In the genomic region with DNA sequence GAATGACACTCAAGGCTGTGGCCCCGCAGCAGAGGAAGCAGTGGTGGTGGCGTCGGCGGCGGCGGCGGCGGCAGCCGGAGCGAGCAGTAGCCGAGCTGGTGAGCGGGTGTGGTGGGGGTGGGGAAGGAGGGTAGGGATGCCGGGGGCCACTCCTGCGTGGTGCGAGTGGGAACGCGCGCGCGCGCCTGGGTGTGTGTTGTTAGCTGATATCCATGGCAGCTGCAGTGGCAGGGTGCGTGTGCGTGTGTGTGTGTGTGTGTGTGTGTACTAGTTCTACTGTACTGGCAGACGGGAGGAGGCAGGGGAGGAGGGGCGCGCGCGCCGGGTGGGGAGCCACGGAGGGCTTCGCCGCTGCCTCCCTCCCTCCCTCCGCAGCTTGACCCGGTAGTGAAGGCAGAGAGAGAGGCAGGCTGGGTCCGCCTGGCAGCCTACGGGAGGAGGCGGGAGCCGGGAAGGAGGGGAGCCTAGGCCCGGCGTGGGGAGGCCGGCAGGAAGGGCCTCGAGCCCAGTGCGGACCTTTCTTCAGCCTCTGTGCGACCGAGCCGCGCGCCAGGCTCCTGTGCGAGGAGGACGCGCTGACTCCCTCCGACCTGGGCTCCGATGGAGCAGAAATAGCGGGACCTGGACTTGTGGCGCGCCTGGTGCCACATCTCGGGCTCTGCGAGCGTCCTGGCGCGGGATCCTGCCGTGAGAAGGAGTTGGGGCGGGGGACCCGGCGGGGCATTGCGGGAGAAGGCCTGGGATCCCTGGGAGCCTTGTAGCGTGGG, we compare ENCODE assay signal across 1 cellular context.
A peak's percentile ranks its signal among the peaks of the same experiment; 100 is the strongest.
TF ChIP-seq lines count a peak whose summit lies in the region.

MAGI2 (minus strand) TSS at position 110 of the 767 bp plus-strand sequence. CDS start 347 bp downstream, outside the sequence.

TF ChIP-seq in HEK293, 187 proteins besides CTCF, POLR2A, EP300 and RAD21 (continued from another document and continues in another):
- TF ChIP-seq GLI2 (tag by site-specific recombination; IDR thresholded peaks at IDR 0.05; ENCODE audit: borderline replicate concordance, low read depth) (no peak), ZNF175 (tag by site-specific recombination; IDR thresholded peaks at IDR 0.05) (no peak), ZBTB7A (tag by site-specific recombination; IDR thresholded peaks at IDR 0.05; ENCODE audit: low read depth) (peak; percentile 82), ZNF488 (tag by site-specific recombination; IDR thresholded peaks at IDR 0.05) (no peak), ZNF560 (tag by site-specific recombination; IDR thresholded peaks at IDR 0.05; ENCODE audit: borderline replicate concordance) (no peak), KLF1 (tag by site-specific recombination; IDR thresholded peaks at IDR 0.05) (peak; percentile 77), ZNF843 (tag by site-specific recombination; IDR thresholded peaks at IDR 0.05) (peak; percentile 85), SP2 (tag by site-specific recombination; IDR thresholded peaks at IDR 0.05) (peak; percentile 87), ZNF354C (tag by site-specific recombination; IDR thresholded peaks at IDR 0.05; ENCODE audit: borderline replicate concordance, low read depth) (no peak), ZNF585B (tag by site-specific recombination; IDR thresholded peaks at IDR 0.05) (no peak), GLI4 (tag by site-specific recombination; IDR thresholded peaks at IDR 0.05) (no peak; the same call in none of the 2 replicates), ZNF121 (tag by site-specific recombination; IDR thresholded peaks at IDR 0.05) (no peak), RBAK (tag by site-specific recombination; IDR thresholded peaks at IDR 0.05) (no peak), ZNF76 (tag by site-specific recombination; IDR thresholded peaks at IDR 0.05; ENCODE audit: borderline replicate concordance, low read depth) (peak; percentile 88), ZNF555 (tag by site-specific recombination; conservative IDR thresholded peaks at IDR 0.05) (no peak), ZNF202 (tag by site-specific recombination; IDR thresholded peaks at IDR 0.05; ENCODE audit: borderline replicate concordance) (no peak), ZNF114 (tag by site-specific recombination; IDR thresholded peaks at IDR 0.05) (no peak), ZNF561 (tag by site-specific recombination; IDR thresholded peaks at IDR 0.05; ENCODE audit: borderline replicate concordance) (no peak; the same call in none of the 2 replicates), ZFP69B (tag by site-specific recombination; IDR thresholded peaks at IDR 0.05) (peak; percentile 73), ZNF629 (tag by site-specific recombination; IDR thresholded peaks at IDR 0.05) (peak; percentile 66; the same call in 1 of the 2 replicates), ZNF292 (tag by site-specific recombination; IDR thresholded peaks at IDR 0.05; ENCODE audit: borderline replicate concordance, low read depth) (no peak), ZNF777 (tag by site-specific recombination; IDR thresholded peaks at IDR 0.05; ENCODE audit: borderline replicate concordance) (no peak), ZNF623 (tag by site-specific recombination; IDR thresholded peaks at IDR 0.05) (no peak), ZNF398 (tag by site-specific recombination; IDR thresholded peaks at IDR 0.05) (peak; percentile 90), AEBP2 (tag by site-specific recombination; IDR thresholded peaks at IDR 0.05; ENCODE audit: borderline replicate concordance) (no peak), ZNF133 (tag by site-specific recombination; IDR thresholded peaks at IDR 0.05) (no peak), WT1 (tag by site-specific recombination; IDR thresholded peaks at IDR 0.05) (peak; percentile 83), YY1 (tag by site-specific recombination; IDR thresholded peaks at IDR 0.05) (no peak; the same call in 1 of the 2 replicates), ZNF404 (tag by site-specific recombination; IDR thresholded peaks at IDR 0.05) (no peak), ZNF211 (tag by site-specific recombination; IDR thresholded peaks at IDR 0.05; ENCODE audit: low read depth) (no peak), ZNF548 (tag by site-specific recombination; IDR thresholded peaks at IDR 0.05) (no peak)
- TF ChIP-seq, protein P1, sequence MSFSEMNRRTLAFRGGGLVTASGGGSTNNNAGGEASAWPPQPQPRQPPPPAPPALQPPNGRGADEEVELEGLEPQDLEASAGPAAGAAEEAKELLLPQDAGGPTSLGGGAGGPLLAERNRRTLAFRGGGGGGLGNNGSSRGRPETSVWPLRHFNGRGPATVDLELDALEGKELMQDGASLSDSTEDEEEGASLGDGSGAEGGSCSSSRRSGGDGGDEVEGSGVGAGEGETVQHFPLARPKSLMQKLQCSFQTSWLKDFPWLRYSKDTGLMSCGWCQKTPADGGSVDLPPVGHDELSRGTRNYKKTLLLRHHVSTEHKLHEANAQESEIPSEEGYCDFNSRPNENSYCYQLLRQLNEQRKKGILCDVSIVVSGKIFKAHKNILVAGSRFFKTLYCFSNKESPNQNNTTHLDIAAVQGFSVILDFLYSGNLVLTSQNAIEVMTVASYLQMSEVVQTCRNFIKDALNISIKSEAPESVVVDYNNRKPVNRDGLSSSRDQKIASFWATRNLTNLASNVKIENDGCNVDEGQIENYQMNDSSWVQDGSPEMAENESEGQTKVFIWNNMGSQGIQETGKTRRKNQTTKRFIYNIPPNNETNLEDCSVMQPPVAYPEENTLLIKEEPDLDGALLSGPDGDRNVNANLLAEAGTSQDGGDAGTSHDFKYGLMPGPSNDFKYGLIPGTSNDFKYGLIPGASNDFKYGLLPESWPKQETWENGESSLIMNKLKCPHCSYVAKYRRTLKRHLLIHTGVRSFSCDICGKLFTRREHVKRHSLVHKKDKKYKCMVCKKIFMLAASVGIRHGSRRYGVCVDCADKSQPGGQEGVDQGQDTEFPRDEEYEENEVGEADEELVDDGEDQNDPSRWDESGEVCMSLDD (tag by site-specific recombination; IDR thresholded peaks at IDR 0.05): peak; percentile 92
- TF ChIP-seq, protein P2, sequence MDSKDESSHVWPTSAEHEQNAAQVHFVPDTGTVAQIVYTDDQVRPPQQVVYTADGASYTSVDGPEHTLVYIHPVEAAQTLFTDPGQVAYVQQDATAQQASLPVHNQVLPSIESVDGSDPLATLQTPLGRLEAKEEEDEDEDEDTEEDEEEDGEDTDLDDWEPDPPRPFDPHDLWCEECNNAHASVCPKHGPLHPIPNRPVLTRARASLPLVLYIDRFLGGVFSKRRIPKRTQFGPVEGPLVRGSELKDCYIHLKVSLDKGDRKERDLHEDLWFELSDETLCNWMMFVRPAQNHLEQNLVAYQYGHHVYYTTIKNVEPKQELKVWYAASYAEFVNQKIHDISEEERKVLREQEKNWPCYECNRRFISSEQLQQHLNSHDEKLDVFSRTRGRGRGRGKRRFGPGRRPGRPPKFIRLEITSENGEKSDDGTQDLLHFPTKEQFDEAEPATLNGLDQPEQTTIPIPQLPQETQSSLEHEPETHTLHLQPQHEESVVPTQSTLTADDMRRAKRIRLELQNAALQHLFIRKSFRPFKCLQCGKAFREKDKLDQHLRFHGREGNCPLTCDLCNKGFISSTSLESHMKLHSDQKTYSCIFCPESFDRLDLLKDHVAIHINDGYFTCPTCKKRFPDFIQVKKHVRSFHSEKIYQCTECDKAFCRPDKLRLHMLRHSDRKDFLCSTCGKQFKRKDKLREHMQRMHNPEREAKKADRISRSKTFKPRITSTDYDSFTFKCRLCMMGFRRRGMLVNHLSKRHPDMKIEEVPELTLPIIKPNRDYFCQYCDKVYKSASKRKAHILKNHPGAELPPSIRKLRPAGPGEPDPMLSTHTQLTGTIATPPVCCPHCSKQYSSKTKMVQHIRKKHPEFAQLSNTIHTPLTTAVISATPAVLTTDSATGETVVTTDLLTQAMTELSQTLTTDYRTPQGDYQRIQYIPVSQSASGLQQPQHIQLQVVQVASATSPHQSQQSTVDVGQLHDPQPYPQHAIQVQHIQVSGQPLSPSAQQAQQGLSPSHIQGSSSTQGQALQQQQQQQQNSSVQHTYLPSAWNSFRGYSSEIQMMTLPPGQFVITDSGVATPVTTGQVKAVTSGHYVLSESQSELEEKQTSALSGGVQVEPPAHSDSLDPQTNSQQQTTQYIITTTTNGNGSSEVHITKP (tag by site-specific recombination; IDR thresholded peaks at IDR 0.05): no peak
- TF ChIP-seq, protein P3, sequence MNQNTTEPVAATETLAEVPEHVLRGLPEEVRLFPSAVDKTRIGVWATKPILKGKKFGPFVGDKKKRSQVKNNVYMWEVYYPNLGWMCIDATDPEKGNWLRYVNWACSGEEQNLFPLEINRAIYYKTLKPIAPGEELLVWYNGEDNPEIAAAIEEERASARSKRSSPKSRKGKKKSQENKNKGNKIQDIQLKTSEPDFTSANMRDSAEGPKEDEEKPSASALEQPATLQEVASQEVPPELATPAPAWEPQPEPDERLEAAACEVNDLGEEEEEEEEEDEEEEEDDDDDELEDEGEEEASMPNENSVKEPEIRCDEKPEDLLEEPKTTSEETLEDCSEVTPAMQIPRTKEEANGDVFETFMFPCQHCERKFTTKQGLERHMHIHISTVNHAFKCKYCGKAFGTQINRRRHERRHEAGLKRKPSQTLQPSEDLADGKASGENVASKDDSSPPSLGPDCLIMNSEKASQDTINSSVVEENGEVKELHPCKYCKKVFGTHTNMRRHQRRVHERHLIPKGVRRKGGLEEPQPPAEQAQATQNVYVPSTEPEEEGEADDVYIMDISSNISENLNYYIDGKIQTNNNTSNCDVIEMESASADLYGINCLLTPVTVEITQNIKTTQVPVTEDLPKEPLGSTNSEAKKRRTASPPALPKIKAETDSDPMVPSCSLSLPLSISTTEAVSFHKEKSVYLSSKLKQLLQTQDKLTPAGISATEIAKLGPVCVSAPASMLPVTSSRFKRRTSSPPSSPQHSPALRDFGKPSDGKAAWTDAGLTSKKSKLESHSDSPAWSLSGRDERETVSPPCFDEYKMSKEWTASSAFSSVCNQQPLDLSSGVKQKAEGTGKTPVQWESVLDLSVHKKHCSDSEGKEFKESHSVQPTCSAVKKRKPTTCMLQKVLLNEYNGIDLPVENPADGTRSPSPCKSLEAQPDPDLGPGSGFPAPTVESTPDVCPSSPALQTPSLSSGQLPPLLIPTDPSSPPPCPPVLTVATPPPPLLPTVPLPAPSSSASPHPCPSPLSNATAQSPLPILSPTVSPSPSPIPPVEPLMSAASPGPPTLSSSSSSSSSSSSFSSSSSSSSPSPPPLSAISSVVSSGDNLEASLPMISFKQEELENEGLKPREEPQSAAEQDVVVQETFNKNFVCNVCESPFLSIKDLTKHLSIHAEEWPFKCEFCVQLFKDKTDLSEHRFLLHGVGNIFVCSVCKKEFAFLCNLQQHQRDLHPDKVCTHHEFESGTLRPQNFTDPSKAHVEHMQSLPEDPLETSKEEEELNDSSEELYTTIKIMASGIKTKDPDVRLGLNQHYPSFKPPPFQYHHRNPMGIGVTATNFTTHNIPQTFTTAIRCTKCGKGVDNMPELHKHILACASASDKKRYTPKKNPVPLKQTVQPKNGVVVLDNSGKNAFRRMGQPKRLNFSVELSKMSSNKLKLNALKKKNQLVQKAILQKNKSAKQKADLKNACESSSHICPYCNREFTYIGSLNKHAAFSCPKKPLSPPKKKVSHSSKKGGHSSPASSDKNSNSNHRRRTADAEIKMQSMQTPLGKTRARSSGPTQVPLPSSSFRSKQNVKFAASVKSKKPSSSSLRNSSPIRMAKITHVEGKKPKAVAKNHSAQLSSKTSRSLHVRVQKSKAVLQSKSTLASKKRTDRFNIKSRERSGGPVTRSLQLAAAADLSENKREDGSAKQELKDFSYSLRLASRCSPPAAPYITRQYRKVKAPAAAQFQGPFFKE (tag by site-specific recombination; IDR thresholded peaks at IDR 0.05; ENCODE audit: borderline replicate concordance): 0 out of 2 replicates have a peak, but pooled peaks have one; percentile 21
- TF ChIP-seq, protein P4, sequence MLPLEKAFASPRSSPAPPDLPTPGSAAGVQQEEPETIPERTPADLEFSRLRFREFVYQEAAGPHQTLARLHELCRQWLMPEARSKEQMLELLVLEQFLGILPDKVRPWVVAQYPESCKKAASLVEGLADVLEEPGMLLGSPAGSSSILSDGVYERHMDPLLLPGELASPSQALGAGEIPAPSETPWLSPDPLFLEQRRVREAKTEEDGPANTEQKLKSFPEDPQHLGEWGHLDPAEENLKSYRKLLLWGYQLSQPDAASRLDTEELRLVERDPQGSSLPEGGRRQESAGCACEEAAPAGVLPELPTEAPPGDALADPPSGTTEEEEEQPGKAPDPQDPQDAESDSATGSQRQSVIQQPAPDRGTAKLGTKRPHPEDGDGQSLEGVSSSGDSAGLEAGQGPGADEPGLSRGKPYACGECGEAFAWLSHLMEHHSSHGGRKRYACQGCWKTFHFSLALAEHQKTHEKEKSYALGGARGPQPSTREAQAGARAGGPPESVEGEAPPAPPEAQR (tag by site-specific recombination; IDR thresholded peaks at IDR 0.05): no peak; the same call in 1 of the 2 replicates
- TF ChIP-seq, protein P5, sequence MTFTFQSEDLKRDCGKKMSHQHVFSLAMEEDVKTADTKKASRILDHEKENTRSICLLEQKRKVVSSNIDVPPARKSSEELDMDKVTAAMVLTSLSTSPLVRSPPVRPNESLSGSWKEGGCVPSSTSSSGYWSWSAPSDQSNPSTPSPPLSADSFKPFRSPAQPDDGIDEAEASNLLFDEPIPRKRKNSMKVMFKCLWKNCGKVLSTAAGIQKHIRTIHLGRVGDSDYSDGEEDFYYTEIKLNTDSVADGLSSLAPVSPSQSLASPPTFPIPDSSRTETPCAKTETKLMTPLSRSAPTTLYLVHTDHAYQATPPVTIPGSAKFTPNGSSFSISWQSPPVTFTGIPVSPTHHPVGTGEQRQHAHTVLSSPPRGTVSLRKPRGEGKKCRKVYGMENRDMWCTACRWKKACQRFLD (tag by site-specific recombination; IDR thresholded peaks at IDR 0.05): no peak
